In the genomic region with DNA sequence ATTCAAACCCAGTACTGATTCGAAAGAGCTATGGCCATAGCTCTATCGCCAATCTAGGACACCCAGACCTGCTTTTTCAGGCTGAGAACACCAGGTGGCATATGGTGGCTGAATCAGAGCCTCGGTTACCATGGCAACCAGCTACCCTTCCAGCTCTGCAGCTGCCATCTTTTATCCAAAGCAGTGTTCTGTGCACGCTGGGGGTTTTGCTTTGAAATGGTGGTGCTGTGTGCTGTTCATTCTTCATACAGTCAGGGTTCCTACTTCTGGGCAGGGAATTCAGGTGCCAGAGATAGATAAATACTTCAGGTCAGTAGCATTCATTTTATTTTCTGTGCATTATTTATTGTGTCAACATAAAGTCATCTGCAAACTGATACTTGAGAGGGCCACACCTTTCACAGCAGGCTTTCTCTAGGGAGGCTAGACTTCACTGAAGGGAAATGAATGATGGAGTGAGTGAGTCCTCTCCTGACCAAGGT, we compare ENCODE assay signal across 9 cellular contexts.
DNase-seq lines count a peak whose midpoint lies in the region; ATAC-seq and TF ChIP-seq lines count a peak whose summit lies in the region.
"Had no signal": no experiment of that assay in that cellular context is flagged by ENCODE, and none has a peak within 500 bp of the region (broad histone marks: within the 10 kb centered on the region; RNA-seq: fewer than 3 reads in every experiment).

No MANE protein-coding gene starts in this region.

- DNase-seq in ELF-1 (ENCODE audit: low read depth, low spot score) (peak; percentile 95), GM23248 (peak; percentile 94), KBM-7 (peak; percentile 91), epithelial cell of proximal tubule (ENCODE audit: low read depth) (peak; percentile 75)
- DNase-seq in activated CD8-positive, alpha-beta memory T cell treated with anti-CD3 and anti-CD28 coated beads, Interleukin-2, amount 50 U/mL, for 4 hours, result peak; percentile 69
- no peak for DNase-seq in natural killer cell treated with Interleukin-12 subunit alpha and Interleukin-12 subunit beta and Interleukin-15 and Interleukin-18, amount 100 ng/mL, for 72 hours (ENCODE audit: low spot score)
- DNase-seq in stimulated activated naive CD8-positive, alpha-beta T cell treated with anti-CD3 and anti-CD28 coated beads, Interleukin-15, Interleukin-2, amounts not matched to agents 100 U/mL and 50 U/mL, for 24 hours, result peak; percentile 72

- H3K27me3 ChIP-seq in GM23248 (replicated peaks; ENCODE audit: insufficient read depth), result no peaks in the 10 kb centered on the region
- no peaks in the 10 kb centered on the region for H3K27me3 ChIP-seq in OCI-LY3 (ENCODE audit: low read depth, low read length)
- H3K27me3 ChIP-seq: neutrophil had no signal

- no peaks in the 10 kb centered on the region for H4K20me1 ChIP-seq in GM23248 (ENCODE audit: insufficient read depth)
- no peaks in the 10 kb centered on the region for H4K20me1 ChIP-seq in OCI-LY3 (ENCODE audit: insufficient read depth, low read length)

- no peaks in the 10 kb centered on the region for H3K4me1 Mint-ChIP-seq in natural killer cell treated with Interleukin-12 subunit alpha and Interleukin-12 subunit beta and Interleukin-15 and Interleukin-18, amount 100 ng/mL, for 72 hours (ENCODE audit: low read depth in 2 of 2)

- WGBS in GM23248 (ENCODE audit: low coverage in 1 of 2, low lambda C conversion rate in 2 of 2, missing lambda C conversion rate in 2 of 2), 2 experiments, result 0 to 3% methylated on average over 4 of the region's 4 CpGs

- peak; percentile 78 for TF ChIP-seq CTCF in OCI-LY3 (IDR thresholded peaks at IDR 0.05; ENCODE audit: low read depth, low read length)
- TF ChIP-seq CTCF in epithelial cell of proximal tubule (conservative IDR thresholded peaks at IDR 0.05; ENCODE audit: low read depth, low read length), result peak; percentile 91

- H3K27me3 Mint-ChIP-seq in natural killer cell treated with Interleukin-12 subunit alpha and Interleukin-12 subunit beta and Interleukin-15 and Interleukin-18, amount 100 ng/mL, for 72 hours, result peaks cover 5 to 6% of the 10 kb centered on the region in 2 donors

- no peaks in the 10 kb centered on the region for H3F3A ChIP-seq in GM23248 (ENCODE audit: insufficient read depth)

- H3K9me3 Mint-ChIP-seq in natural killer cell treated with Interleukin-12 subunit alpha and Interleukin-12 subunit beta and Interleukin-15 and Interleukin-18, amount 100 ng/mL, for 72 hours, result peaks cover 5% of the 10 kb centered on the region

- in situ Hi-C loops in GM23248 (cut with MboI) (loop anchor here (25.0 kb wide), 1 partner anchor 576 kb away; no protein-coding TSS in a partner anchor), KBM-7 (cut with MboI; ENCODE audit: low pct_unique_long_range_greater_than_20kb, low sequenced_read_pairs) (no loop called here)

- H3K9ac ChIP-seq in GM23248, result no peak overlapping the region
- H3K9ac ChIP-seq in OCI-LY3 (ENCODE audit: low read length), result no peak overlapping the region

- H3K36me3 ChIP-seq in GM23248 (ENCODE audit: low read depth) (no peaks in the 10 kb centered on the region), OCI-LY3 (replicated peaks; ENCODE audit: low read depth, low read length) (no peaks in the 10 kb centered on the region)
- H3K36me3 ChIP-seq: neutrophil had no signal

- H3K4me3 Mint-ChIP-seq in natural killer cell treated with Interleukin-12 subunit alpha and Interleukin-12 subunit beta and Interleukin-15 and Interleukin-18, amount 100 ng/mL, for 72 hours, result no peak overlapping the region

- peaks cover 10% of the 10 kb centered on the region for H3K36me3 Mint-ChIP-seq in natural killer cell treated with Interleukin-12 subunit alpha and Interleukin-12 subunit beta and Interleukin-15 and Interleukin-18, amount 100 ng/mL, for 72 hours

- no peaks in the 10 kb centered on the region for H3K9me2 ChIP-seq in GM23248 (ENCODE audit: insufficient read depth)

- H3K4me2 ChIP-seq in GM23248 (ENCODE audit: unreplicated experiment) (no peak overlapping the region), OCI-LY3 (ENCODE audit: low read length) (peak overlapping the region; percentile 54)

- H3K79me2 ChIP-seq in GM23248 (ENCODE audit: insufficient read depth) (no peaks in the 10 kb centered on the region), OCI-LY3 (ENCODE audit: low read length) (no peaks in the 10 kb centered on the region)

- H3K9me3 ChIP-seq in GM23248 (ENCODE audit: low read depth) (no peaks in the 10 kb centered on the region), OCI-LY3 (ENCODE audit: insufficient read depth, low read length) (no peaks in the 10 kb centered on the region)

- no peak overlapping the region for H3K27ac Mint-ChIP-seq in natural killer cell treated with Interleukin-12 subunit alpha and Interleukin-12 subunit beta and Interleukin-15 and Interleukin-18, amount 100 ng/mL, for 72 hours

- peak; percentile 77 for ATAC-seq in natural killer cell treated with Interleukin-12 subunit alpha and Interleukin-12 subunit beta and Interleukin-15 and Interleukin-18, amount 100 ng/mL, for 72 hours
- peak; percentile 88 for ATAC-seq in stimulated activated naive CD8-positive, alpha-beta T cell treated with anti-CD3 and anti-CD28 coated beads, Interleukin-15, Interleukin-2, amounts not matched to agents 100 U/mL and 50 U/mL, for 24 hours

- H2AFZ ChIP-seq in GM23248 (peak overlapping the region; percentile 56), OCI-LY3 (ENCODE audit: low read depth, low read length) (peak overlapping the region; percentile 96)

- H3K4me1 ChIP-seq in GM23248 (ENCODE audit: insufficient read depth) (no peaks in the 10 kb centered on the region), OCI-LY3 (ENCODE audit: low read length) (no peaks in the 10 kb centered on the region)

- H3K4me3 ChIP-seq in GM23248 (no peak overlapping the region), OCI-LY3 (ENCODE audit: low read length) (peak overlapping the region; percentile 44), epithelial cell of proximal tubule (ENCODE audit: low read depth, low read length) (no peak overlapping the region)

- H3K27ac ChIP-seq in GM23248, result no peak overlapping the region
- no peak overlapping the region for H3K27ac ChIP-seq in OCI-LY3 (ENCODE audit: low read length)
- H3K27ac ChIP-seq: neutrophil had no signal
